Comparison of ENCODE assay signal across 9 cellular contexts in the genomic region with DNA sequence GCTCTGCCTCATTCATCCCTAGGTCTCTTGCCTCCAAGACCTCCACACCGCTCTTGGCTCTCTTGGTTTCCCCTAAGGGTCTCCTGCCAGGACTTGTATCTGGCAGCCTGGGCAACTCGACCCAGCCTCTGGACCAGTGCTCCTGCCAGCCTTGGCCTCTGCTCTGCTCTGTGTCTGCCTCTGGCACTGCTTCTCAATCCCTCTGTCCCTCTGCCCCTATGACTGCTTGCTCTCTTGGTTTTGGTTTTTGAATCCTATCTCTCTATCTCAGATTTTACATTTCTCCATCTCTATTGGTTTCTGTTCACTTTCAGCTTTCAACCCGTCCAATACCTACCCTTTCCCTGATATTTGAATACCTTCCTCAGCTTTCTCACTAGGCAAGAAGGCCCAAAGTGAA. TPM values are rescaled to one million over a fixed set of nuclear protein-coding genes. Genes with fewer than 3 reads are reported as not detected.
DNase-seq lines count a peak whose midpoint lies in the region; ATAC-seq and TF ChIP-seq lines count a peak whose summit lies in the region.
"Had no signal": no experiment of that assay in that cellular context is flagged by ENCODE, and none has a peak within 500 bp of the region (broad histone marks: within the 10 kb centered on the region; RNA-seq: fewer than 3 reads in every experiment).

No MANE protein-coding gene starts in this region.

- ATAC-seq in mucosa of descending colon = peak; percentile 2
- ATAC-seq in GM21526 (IDR thresholded peaks at IDR 0.05; ENCODE audit: low FRiP score, unreplicated experiment) = no peak
- ATAC-seq in HG03469 (IDR thresholded peaks at IDR 0.05; ENCODE audit: unreplicated experiment) = no peak

- H3K4me1 Mint-ChIP-seq in activated naive CD4-positive, alpha-beta T cell treated with anti-CD3 and anti-CD28 coated beads, Interleukin-2, amount 10 ng/mL, durations not matched to agents 7 days and 5 days = peaks cover 67% of the 10 kb centered on the region
- H3K4me1 Mint-ChIP-seq in MCF 10A (ENCODE audit: insufficient read depth, unreplicated experiment) = peaks cover 48% of the 10 kb centered on the region

- H3K27me3 ChIP-seq in uterus (no peaks in the 10 kb centered on the region), dorsolateral prefrontal cortex (peaks cover 0 to 5% (median 0%) of the 10 kb centered on the region in 45 donors)
- H3K27me3 ChIP-seq: neural progenitor cell had no signal

- H3K4me3 ChIP-seq in mucosa of descending colon = no peak overlapping the region
- H3K4me3 ChIP-seq in uterus = peak overlapping the region in 1 of 2 donors; percentile 7
- H3K4me3 ChIP-seq in dorsolateral prefrontal cortex = peak overlapping the region in 1 of 59 donors; percentile 22
- H3K4me3 ChIP-seq: neural progenitor cell had no signal

- no peaks in the 10 kb centered on the region for H3K27me3 Mint-ChIP-seq in activated naive CD4-positive, alpha-beta T cell treated with anti-CD3 and anti-CD28 coated beads, Interleukin-2, amount 10 ng/mL, durations not matched to agents 7 days and 5 days
- no peaks in the 10 kb centered on the region for H3K27me3 Mint-ChIP-seq in MCF 10A (ENCODE audit: insufficient read depth, unreplicated experiment)

- H3K4me1 ChIP-seq in mucosa of descending colon (ENCODE audit: low read depth) = no peaks in the 10 kb centered on the region
- peaks cover 7 to 12% of the 10 kb centered on the region in 2 donors for H3K4me1 ChIP-seq in uterus

- peak overlapping the region; percentile 92 for H3K27ac Mint-ChIP-seq in activated naive CD4-positive, alpha-beta T cell treated with anti-CD3 and anti-CD28 coated beads, Interleukin-2, amount 10 ng/mL, durations not matched to agents 7 days and 5 days
- peak overlapping the region; percentile 94 for H3K27ac Mint-ChIP-seq in MCF 10A (ENCODE audit: low read depth, unreplicated experiment)

- H3K27ac ChIP-seq in uterus (peak overlapping the region; percentile 94 to 97), dorsolateral prefrontal cortex (peak overlapping the region in 19 of 59 donors; percentile 10 to 59 (median 38))
- H3K27ac ChIP-seq: neural progenitor cell had no signal

- peaks cover 49% of the 10 kb centered on the region for H3K36me3 Mint-ChIP-seq in activated naive CD4-positive, alpha-beta T cell treated with anti-CD3 and anti-CD28 coated beads, Interleukin-2, amount 10 ng/mL, durations not matched to agents 7 days and 5 days
- peaks cover 44% of the 10 kb centered on the region for H3K36me3 Mint-ChIP-seq in MCF 10A (ENCODE audit: insufficient read depth, unreplicated experiment)

- DNase-seq in activated naive CD4-positive, alpha-beta T cell treated with anti-CD3 and anti-CD28 coated beads, Interleukin-2, amount 10 ng/mL, durations not matched to agents 7 days and 5 days = peak; percentile 47
- DNase-seq in activated naive CD4-positive, alpha-beta T cell (lab: John Stamatoyannopoulos, UW) = no peak
- DNase-seq in MCF 10A (ENCODE audit: unreplicated experiment) (no peak), mucosa of descending colon (no peak), uterus (no peak), dorsolateral prefrontal cortex (no peak)

- no peak for TF ChIP-seq CTCF in MCF 10A (IDR thresholded peaks at IDR 0.05; ENCODE audit: unreplicated experiment)
- no peak for TF ChIP-seq CTCF in mucosa of descending colon (IDR thresholded peaks at IDR 0.05)
- no peak for TF ChIP-seq CTCF in uterus (IDR thresholded peaks at IDR 0.05)
- TF ChIP-seq CTCF in dorsolateral prefrontal cortex (IDR thresholded peaks at IDR 0.05 in 54 of 56, conservative IDR thresholded peaks at IDR 0.05 in 2 of 56; ENCODE audit: low read depth in 1 of 56, partially characterized antibody in 56 of 56) = no peak

- CTCF ChIA-PET in activated naive CD4-positive, alpha-beta T cell treated with anti-CD3 and anti-CD28 coated beads, Interleukin-2, amount 10 ng/mL, durations not matched to agents 7 days and 5 days (lab: Charles Lee) = interaction anchor here (0.6 to 11.7 kb wide), 6 partner anchors 12 to 691 kb away, joined by 3 to 204 read pairs (median 4); no protein-coding TSS in a partner anchor
- CTCF ChIA-PET in MCF 10A (lab: Yijun Ruan, JAX) = interaction anchor here (1.1 to 14.2 kb wide), 5 partner anchors 12 to 33 kb away, joined by 3 to 316 read pairs (median 21); no protein-coding TSS in a partner anchor

- H3K4me3 Mint-ChIP-seq in activated naive CD4-positive, alpha-beta T cell treated with anti-CD3 and anti-CD28 coated beads, Interleukin-2, amount 10 ng/mL, durations not matched to agents 7 days and 5 days = peak overlapping the region; percentile 74
- H3K4me3 Mint-ChIP-seq in MCF 10A (ENCODE audit: unreplicated experiment) = peak overlapping the region; percentile 10
- H3K4me3 Mint-ChIP-seq: neural progenitor cell had no signal

- BruUV-seq in MCF 10A (replicated peaks; lab: Mats Ljungman, UMichigan) = no TSS peak

- intact Hi-C loops in MCF 10A (cut with micrococcal nuclease) (no loop called here), mucosa of descending colon (cut with DNase I, micrococcal nuclease) (no loop called here), uterus (cut with DNase I; ENCODE audit: low total_unique reads) (no loop called here), dorsolateral prefrontal cortex (cut with DNase I) (no loop called here)

- POLR2A ChIA-PET in MCF 10A (lab: Yijun Ruan, JAX) = interaction anchor here (1.2 to 11.6 kb wide), 3 partner anchors 13 to 20 kb away, joined by 3 to 108 read pairs (median 7); no protein-coding TSS in a partner anchor

- no peaks in the 10 kb centered on the region for H3K36me3 ChIP-seq in mucosa of descending colon (ENCODE audit: low read depth)
- no peaks in the 10 kb centered on the region for H3K36me3 ChIP-seq in uterus
- H3K36me3 ChIP-seq: neural progenitor cell had no signal

- no peak for TF ChIP-seq POLR2A in uterus (IDR thresholded peaks at IDR 0.05)

- no peaks in the 10 kb centered on the region for H3K9me3 ChIP-seq in mucosa of descending colon
- no peaks in the 10 kb centered on the region for H3K9me3 ChIP-seq in uterus

- no peaks in the 10 kb centered on the region for H3K9me3 Mint-ChIP-seq in activated naive CD4-positive, alpha-beta T cell treated with anti-CD3 and anti-CD28 coated beads, Interleukin-2, amount 10 ng/mL, durations not matched to agents 7 days and 5 days
- H3K9me3 Mint-ChIP-seq in MCF 10A (ENCODE audit: unreplicated experiment) = no peaks in the 10 kb centered on the region
- H3K9me3 Mint-ChIP-seq: neural progenitor cell had no signal

RNA-seq across cellular contexts. Expression of gene ITGA5, which starts 6.3 kb away (rescaled TPM):
- total RNA-seq in MCF 10A (2022) = 110 and 184 TPM in 2 replicates
- total RNA-seq in mucosa of descending colon = 100 to 1,000 TPM in 1 of 3 donors, 10 to 100 TPM in 1, 1 to 10 TPM in 1; 8.0 to 201 (median 61.8) TPM
- total RNA-seq in uterus = 100 to 1,000 TPM in 2 of 4 donors, 10 to 100 TPM in 2; 69.7 to 223 (median 99.4) TPM
- 10 to 100 TPM in 71 of 120 experiments, 1 to 10 TPM in 49; 3.0 to 60.5 (median 11.1) TPM for total RNA-seq in dorsolateral prefrontal cortex

RNA-seq across cellular contexts. Expression of gene ZNF385A, which starts 28.3 kb away (rescaled TPM):
- total RNA-seq in MCF 10A (2022) (8.3 and 9.0 TPM in 2 replicates), mucosa of descending colon (10 to 100 TPM in 2 of 3 donors, 1 to 10 TPM in 1; 3.5 to 15.0 (median 10.4) TPM), uterus (10 to 100 TPM in 1 of 4 donors, 1 to 10 TPM in 1, under 1 TPM in 2; 0.26 to 16.9 (median 3.2) TPM), dorsolateral prefrontal cortex (100 to 1,000 TPM in 10 of 120 experiments, 10 to 100 TPM in 110; 41.0 to 204 (median 73.8) TPM)

RNA-seq across cellular contexts. Expression of gene GPR84, which starts 48.5 kb away (rescaled TPM):
- total RNA-seq in MCF 10A (2022) (0.17 TPM in 1 of 2 replicates, not detected in the other), mucosa of descending colon (1 to 10 TPM in 1 of 3 donors, under 1 TPM in 1, not detected in 1; 0.60 to 1.7 TPM), uterus (under 1 TPM in 2 of 4 donors, not detected in 2; 0.21 to 0.27 TPM), dorsolateral prefrontal cortex (1 to 10 TPM in 52 of 120 experiments, under 1 TPM in 51, not detected in 17; 0.22 to 7.8 (median 1.0) TPM)
